Comparison of ENCODE assay signal across 1 cellular context in the genomic region with DNA sequence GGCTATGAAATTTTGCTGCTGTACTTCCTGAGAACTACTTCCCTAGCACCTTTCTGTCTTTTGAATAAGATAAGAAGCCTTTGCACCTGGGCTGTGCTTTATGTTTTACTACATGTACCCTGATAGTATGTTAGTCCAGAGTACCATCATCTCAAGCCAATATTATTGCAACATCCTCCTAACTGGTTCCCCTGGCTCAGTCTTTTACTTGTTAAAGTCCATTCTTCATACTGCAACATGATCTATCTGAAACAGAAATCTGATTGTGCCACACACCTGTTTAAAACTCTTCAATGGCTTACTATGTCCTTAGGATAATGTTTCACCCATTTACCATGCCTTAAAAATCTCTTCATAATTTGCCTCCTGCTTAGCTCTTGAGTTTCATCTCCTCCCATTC.
TF ChIP-seq lines count a peak whose summit lies in the region.

No MANE protein-coding gene starts in this region.

TF ChIP-seq in endothelial cell of umbilical vein, 7 proteins besides CTCF, POLR2A, EP300 and RAD21 (continued from another document):
- TF ChIP-seq MYC (IDR thresholded peaks at IDR 0.05; ENCODE audit: low read depth, low read length) (no peak), POLR2AphosphoS5 (IDR thresholded peaks at IDR 0.05; ENCODE audit: insufficient read depth, low read depth, low read length) (no peak), EZH2 (IDR thresholded peaks at IDR 0.05; ENCODE audit: borderline replicate concordance, low read depth, low read length, severe bottlenecking) (no peak)
- TF ChIP-seq, protein P1, sequence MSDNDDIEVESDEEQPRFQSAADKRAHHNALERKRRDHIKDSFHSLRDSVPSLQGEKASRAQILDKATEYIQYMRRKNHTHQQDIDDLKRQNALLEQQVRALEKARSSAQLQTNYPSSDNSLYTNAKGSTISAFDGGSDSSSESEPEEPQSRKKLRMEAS (IDR thresholded peaks at IDR 0.05; ENCODE audit: insufficient read depth, insufficient read length): no peak
